Comparison of ENCODE assay signal across 20 cellular contexts in the genomic region with DNA sequence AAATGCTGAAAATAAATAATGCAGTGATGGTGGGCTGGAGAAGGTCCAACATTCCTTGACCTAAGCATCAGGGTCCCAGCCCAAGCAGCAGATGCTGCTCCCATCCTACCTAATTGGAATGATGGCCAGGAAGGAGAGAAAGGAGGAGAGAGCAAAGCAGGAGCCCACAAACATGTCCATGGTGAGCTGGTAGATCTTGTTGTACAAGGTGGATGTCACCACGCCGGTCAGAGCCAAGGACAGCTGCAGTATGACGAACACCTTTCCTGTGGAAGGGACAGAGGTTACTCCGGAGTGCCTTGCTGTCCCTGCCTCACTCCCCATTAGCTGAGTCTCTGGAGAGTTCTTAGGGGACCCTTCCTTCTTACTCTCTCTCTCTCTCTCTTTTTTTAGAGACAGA. TPM values are rescaled to one million over a fixed set of nuclear protein-coding genes. Genes with fewer than 3 reads are reported as not detected.
A peak's percentile ranks its signal among the peaks of the same experiment; 100 is the strongest.
DNase-seq lines count a peak whose midpoint lies in the region; ATAC-seq and TF ChIP-seq lines count a peak whose summit lies in the region.
"Had no signal": no experiment of that assay in that cellular context is flagged by ENCODE, and none has a peak within 500 bp of the region (broad histone marks: within the 10 kb centered on the region; RNA-seq: fewer than 3 reads in every experiment).

No MANE protein-coding gene starts in this region.

- peaks cover 4% of the 10 kb centered on the region for H3K4me1 Mint-ChIP-seq in activated CD8-positive, alpha-beta memory T cell treated with anti-CD3 and anti-CD28 coated beads, Interleukin-2, amount 10 ng/mL, durations not matched to agents 7 days and 5 days

- no peak for TF ChIP-seq CTCF in coronary artery (IDR thresholded peaks at IDR 0.05)

- peak; percentile 13 for DNase-seq in activated CD8-positive, alpha-beta memory T cell treated with anti-CD3 and anti-CD28 coated beads for 24 hours
- no peak for DNase-seq in activated CD8-positive, alpha-beta memory T cell treated with anti-CD3 and anti-CD28 coated beads, Interleukin-2, amount 10 ng/mL, durations not matched to agents 7 days and 5 days
- DNase-seq in coronary artery (ENCODE audit: low spot score): peak; percentile 38
- DNase-seq in mesenteric fat pad (ENCODE audit: low spot score): peak; percentile 12
- DNase-seq in HEK293T (ENCODE audit: extremely low spot score): no peak
- DNase-seq in NCI-H1105 treated with DMSO at 0.1 percent for 48 hours (lab: John Stamatoyannopoulos, UW): no peak
- DNase-seq in NCI-H1048 (lab: John Stamatoyannopoulos, UW): no peak
- DNase-seq: AML-193; Caco-2; Calu3; CD4-positive, alpha-beta T cell; CD8-positive, alpha-beta T cell; DMS79 treated with DMSO at 0.1 percent for 48 hours; GF-D8 had no signal

- no peak overlapping the region for H3K4me3 Mint-ChIP-seq in activated CD8-positive, alpha-beta memory T cell treated with anti-CD3 and anti-CD28 coated beads, Interleukin-2, amount 10 ng/mL, durations not matched to agents 7 days and 5 days
- H3K4me3 Mint-ChIP-seq: B cell; CD4-positive, alpha-beta T cell; CD8-positive, alpha-beta T cell had no signal

- H3K9me3 Mint-ChIP-seq in activated CD8-positive, alpha-beta memory T cell treated with anti-CD3 and anti-CD28 coated beads, Interleukin-2, amount 10 ng/mL, durations not matched to agents 7 days and 5 days (ENCODE audit: low read depth): no peaks in the 10 kb centered on the region
- H3K9me3 Mint-ChIP-seq: CD4-positive, alpha-beta T cell; CD8-positive, alpha-beta T cell had no signal

- no peak overlapping the region for H3K4me3 ChIP-seq in coronary artery
- H3K4me3 ChIP-seq: A549; BLaER1 treated with 17β-estradiol and CSF1 and Interleukin-3, amounts not matched to agents 10 nM and 100 nM had no signal

- no peak overlapping the region for H3K27ac Mint-ChIP-seq in activated CD8-positive, alpha-beta memory T cell treated with anti-CD3 and anti-CD28 coated beads, Interleukin-2, amount 10 ng/mL, durations not matched to agents 7 days and 5 days
- H3K27ac Mint-ChIP-seq: B cell; CD4-positive, alpha-beta T cell; CD8-positive, alpha-beta T cell had no signal

- ATAC-seq in activated CD8-positive, alpha-beta memory T cell treated with anti-CD3 and anti-CD28 coated beads, Interleukin-2, amount 10 ng/mL, durations not matched to agents 7 days and 5 days: no peak
- ATAC-seq: A549; CD8-positive, alpha-beta T cell had no signal

- H3K27ac ChIP-seq in coronary artery: no peak overlapping the region
- H3K27ac ChIP-seq: 22Rv1, A549, C4-2B had no signal

- H3K36me3 Mint-ChIP-seq in activated CD8-positive, alpha-beta memory T cell treated with anti-CD3 and anti-CD28 coated beads, Interleukin-2, amount 10 ng/mL, durations not matched to agents 7 days and 5 days: no peaks in the 10 kb centered on the region
- H3K36me3 Mint-ChIP-seq: CD8-positive, alpha-beta T cell had no signal

- POLR2A ChIA-PET in HEK293T (lab: Yijun Ruan, JAX): no interaction called here

- peaks cover 20% of the 10 kb centered on the region for H3K27me3 Mint-ChIP-seq in activated CD8-positive, alpha-beta memory T cell treated with anti-CD3 and anti-CD28 coated beads, Interleukin-2, amount 10 ng/mL, durations not matched to agents 7 days and 5 days

- CTCF ChIA-PET in activated CD8-positive, alpha-beta memory T cell treated with anti-CD3 and anti-CD28 coated beads, Interleukin-2, amount 10 ng/mL, durations not matched to agents 7 days and 5 days (lab: Charles Lee): interaction anchor here (2.6 kb wide), 1 partner anchor 17 kb away, joined by 7 read pairs; no protein-coding TSS in a partner anchor
- CTCF ChIA-PET in HEK293T (lab: Yijun Ruan, JAX): interaction anchor here (0.7 kb wide), 1 partner anchor 28 kb away, joined by 5 read pairs; no protein-coding TSS in a partner anchor

TF ChIP-seq in HEK293T, 16 proteins besides CTCF, POLR2A, EP300 and RAD21:
- TF ChIP-seq ZNF384 (IDR thresholded peaks at IDR 0.05): no peak
- TF ChIP-seq LEF1 (IDR thresholded peaks at IDR 0.05; ENCODE audit: borderline replicate concordance): no peak
- TF ChIP-seq TARDBP (IDR thresholded peaks at IDR 0.05): no peak
- no peak for TF ChIP-seq SP1 (IDR thresholded peaks at IDR 0.05)
- no peak for TF ChIP-seq ARNT (IDR thresholded peaks at IDR 0.05)
- TF ChIP-seq HDGF (IDR thresholded peaks at IDR 0.05; ENCODE audit: borderline replicate concordance): no peak
- no peak for TF ChIP-seq ELF4 (IDR thresholded peaks at IDR 0.05)
- TF ChIP-seq, protein P1, sequence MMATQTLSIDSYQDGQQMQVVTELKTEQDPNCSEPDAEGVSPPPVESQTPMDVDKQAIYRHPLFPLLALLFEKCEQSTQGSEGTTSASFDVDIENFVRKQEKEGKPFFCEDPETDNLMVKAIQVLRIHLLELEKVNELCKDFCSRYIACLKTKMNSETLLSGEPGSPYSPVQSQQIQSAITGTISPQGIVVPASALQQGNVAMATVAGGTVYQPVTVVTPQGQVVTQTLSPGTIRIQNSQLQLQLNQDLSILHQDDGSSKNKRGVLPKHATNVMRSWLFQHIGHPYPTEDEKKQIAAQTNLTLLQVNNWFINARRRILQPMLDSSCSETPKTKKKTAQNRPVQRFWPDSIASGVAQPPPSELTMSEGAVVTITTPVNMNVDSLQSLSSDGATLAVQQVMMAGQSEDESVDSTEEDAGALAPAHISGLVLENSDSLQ (IDR thresholded peaks at IDR 0.05): no peak
- no peak for TF ChIP-seq SUZ12 (IDR thresholded peaks at IDR 0.05)
- no peak for TF ChIP-seq BHLHE40 (IDR thresholded peaks at IDR 0.05; ENCODE audit: borderline replicate concordance)
- TF ChIP-seq L3MBTL2 (conservative IDR thresholded peaks at IDR 0.05): no peak
- no peak for TF ChIP-seq NFRKB (IDR thresholded peaks at IDR 0.05)
- TF ChIP-seq FOXA1 (IDR thresholded peaks at IDR 0.05): no peak
- TF ChIP-seq CTBP1 (IDR thresholded peaks at IDR 0.05; ENCODE audit: borderline replicate concordance): no peak
- TF ChIP-seq FOXK2 (IDR thresholded peaks at IDR 0.05): no peak
- TF ChIP-seq FOXM1 (IDR thresholded peaks at IDR 0.05; ENCODE audit: borderline replicate concordance): no peak

RNA-seq across cellular contexts. Expression of gene SLC46A2, which starts 4.3 kb away (rescaled TPM):
- not detected for total RNA-seq in activated CD8-positive, alpha-beta memory T cell treated with anti-CD3 and anti-CD28 coated beads, Interleukin-2, amount 10 ng/mL, durations not matched to agents 7 days and 5 days
- 0.35 TPM for total RNA-seq in mesenteric fat pad
- total RNA-seq: A172; B cell; Caco-2; Calu3; CD4-positive, alpha-beta T cell; CD8-positive, alpha-beta T cell had no signal

Comparison
In these comparisons a context has a peak if more than half of its experiments do, and no peak if none do; other contexts are left out.
1. DNase-seq: peak in activated CD8-positive, alpha-beta memory T cell treated with anti-CD3 and anti-CD28 coated beads for 24 hours (single experiment), coronary artery (single experiment) and mesenteric fat pad (single experiment); none in activated CD8-positive, alpha-beta memory T cell treated with anti-CD3 and anti-CD28 coated beads, Interleukin-2, amount 10 ng/mL, durations not matched to agents 7 days and 5 days (single experiment), HEK293T (single experiment), NCI-H1105 treated with DMSO at 0.1 percent for 48 hours (single experiment) and NCI-H1048 (single experiment).